Comparison of ENCODE assay signal across 2 cellular contexts in the genomic region with DNA sequence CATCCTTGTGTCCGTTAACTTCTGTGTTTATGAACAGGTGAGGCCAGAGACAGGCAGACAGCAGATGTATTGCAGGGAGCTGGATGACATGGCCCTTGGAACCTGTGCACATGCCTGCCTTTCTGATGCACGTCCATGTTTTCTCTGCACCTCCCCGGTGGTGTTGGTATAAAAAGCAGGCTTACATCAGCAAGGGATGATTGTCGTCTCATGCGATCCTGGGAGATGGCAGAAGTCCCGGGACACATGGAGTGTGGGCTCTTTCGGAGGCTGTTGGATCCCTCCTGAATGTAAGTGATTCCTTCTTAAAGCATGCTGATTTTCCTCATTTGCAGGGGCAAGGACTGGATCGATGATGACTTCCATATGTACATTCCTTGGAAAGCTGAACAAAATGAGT.
TF ChIP-seq lines count a peak whose summit lies in the region.

No MANE protein-coding gene starts in this region.

TF ChIP-seq in liver, 16 proteins besides CTCF, POLR2A, EP300 and RAD21 (continued from another document):
- TF ChIP-seq HNF4A (conservative IDR thresholded peaks at IDR 0.05) (no peak), EGR1 (IDR thresholded peaks at IDR 0.05; ENCODE audit: low read depth in 2 of 2) (no peak)

TF ChIP-seq in HepG2, 621 proteins besides CTCF, POLR2A, EP300 and RAD21 (continued from another document):
- TF ChIP-seq, protein P1, sequence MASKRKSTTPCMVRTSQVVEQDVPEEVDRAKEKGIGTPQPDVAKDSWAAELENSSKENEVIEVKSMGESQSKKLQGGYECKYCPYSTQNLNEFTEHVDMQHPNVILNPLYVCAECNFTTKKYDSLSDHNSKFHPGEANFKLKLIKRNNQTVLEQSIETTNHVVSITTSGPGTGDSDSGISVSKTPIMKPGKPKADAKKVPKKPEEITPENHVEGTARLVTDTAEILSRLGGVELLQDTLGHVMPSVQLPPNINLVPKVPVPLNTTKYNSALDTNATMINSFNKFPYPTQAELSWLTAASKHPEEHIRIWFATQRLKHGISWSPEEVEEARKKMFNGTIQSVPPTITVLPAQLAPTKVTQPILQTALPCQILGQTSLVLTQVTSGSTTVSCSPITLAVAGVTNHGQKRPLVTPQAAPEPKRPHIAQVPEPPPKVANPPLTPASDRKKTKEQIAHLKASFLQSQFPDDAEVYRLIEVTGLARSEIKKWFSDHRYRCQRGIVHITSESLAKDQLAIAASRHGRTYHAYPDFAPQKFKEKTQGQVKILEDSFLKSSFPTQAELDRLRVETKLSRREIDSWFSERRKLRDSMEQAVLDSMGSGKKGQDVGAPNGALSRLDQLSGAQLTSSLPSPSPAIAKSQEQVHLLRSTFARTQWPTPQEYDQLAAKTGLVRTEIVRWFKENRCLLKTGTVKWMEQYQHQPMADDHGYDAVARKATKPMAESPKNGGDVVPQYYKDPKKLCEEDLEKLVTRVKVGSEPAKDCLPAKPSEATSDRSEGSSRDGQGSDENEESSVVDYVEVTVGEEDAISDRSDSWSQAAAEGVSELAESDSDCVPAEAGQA (IDR thresholded peaks at IDR 0.05; ENCODE audit: low read depth): no peak
- TF ChIP-seq, protein P1 (CRISPR knock-in tag; IDR thresholded peaks at IDR 0.05; ENCODE audit: borderline replicate concordance): no peak
- no peak for TF ChIP-seq ZNF331 (CRISPR knock-in tag; IDR thresholded peaks at IDR 0.05)
- TF ChIP-seq, protein P2, sequence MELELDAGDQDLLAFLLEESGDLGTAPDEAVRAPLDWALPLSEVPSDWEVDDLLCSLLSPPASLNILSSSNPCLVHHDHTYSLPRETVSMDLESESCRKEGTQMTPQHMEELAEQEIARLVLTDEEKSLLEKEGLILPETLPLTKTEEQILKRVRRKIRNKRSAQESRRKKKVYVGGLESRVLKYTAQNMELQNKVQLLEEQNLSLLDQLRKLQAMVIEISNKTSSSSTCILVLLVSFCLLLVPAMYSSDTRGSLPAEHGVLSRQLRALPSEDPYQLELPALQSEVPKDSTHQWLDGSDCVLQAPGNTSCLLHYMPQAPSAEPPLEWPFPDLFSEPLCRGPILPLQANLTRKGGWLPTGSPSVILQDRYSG (CRISPR knock-in tag; IDR thresholded peaks at IDR 0.05): no peak
- no peak for TF ChIP-seq XBP1 (CRISPR knock-in tag; IDR thresholded peaks at IDR 0.05)
- no peak for TF ChIP-seq SRY (CRISPR knock-in tag; IDR thresholded peaks at IDR 0.05)
- TF ChIP-seq RELA (CRISPR knock-in tag; IDR thresholded peaks at IDR 0.05): no peak
